Comparison of ENCODE assay signal across 12 cellular contexts in genomic region chr14:102893452-102893851, GRCh38. TPM values are rescaled to one million over a fixed set of nuclear protein-coding genes. Genes with fewer than 3 reads are reported as not detected.
DNase-seq lines count a peak whose midpoint lies in the region; ATAC-seq and TF ChIP-seq lines count a peak whose summit lies in the region.
"Had no signal": no experiment of that assay in that cellular context is flagged by ENCODE, and none has a peak within 500 bp of the region (broad histone marks: within the 10 kb centered on the region; RNA-seq: fewer than 3 reads in every experiment).

No MANE protein-coding gene starts in this region.

- no peaks in the 10 kb centered on the region for H3K9me3 ChIP-seq in fibroblast of lung (ENCODE audit: control insufficient read depth, insufficient read depth, low read depth, low read length)
- H3K9me3 ChIP-seq in effector memory CD4-positive, alpha-beta T cell (ENCODE audit: control insufficient read depth, low read length), result no peaks in the 10 kb centered on the region

- H3K9ac ChIP-seq in fibroblast of lung (ENCODE audit: insufficient read depth, low read length), result no peak overlapping the region

- POLR2A ChIA-PET in naive thymus-derived CD8-positive, alpha-beta T cell (lab: Charles Lee), result no interaction called here

- DNase-seq in stimulated activated naive CD8-positive, alpha-beta T cell treated with anti-CD3 and anti-CD28 coated beads, Interleukin-15, Interleukin-2, amounts not matched to agents 100 U/mL and 50 U/mL, for 24 hours, result no peak
- DNase-seq in fibroblast of lung (ENCODE audit: low read depth in 2 of 2) (peak; percentile 91 to 97), mesenteric fat pad (ENCODE audit: low spot score) (peak; percentile 85), NOMO-1 treated with dmso at 0.1 percent for 144 hours (lab: John Stamatoyannopoulos, UW; ENCODE audit: unreplicated experiment) (no peak), NCI-H2196 (lab: John Stamatoyannopoulos, UW; ENCODE audit: unreplicated experiment) (no peak)
- no peak for DNase-seq in effector memory CD4-positive, alpha-beta T cell
- no peak for DNase-seq in naive thymus-derived CD8-positive, alpha-beta T cell
- DNase-seq: activated gamma-delta T cell treated with Interleukin-2 at 50 U/mL for 16 hours; stimulated activated CD4-positive, alpha-beta T cell treated with anti-CD3 and anti-CD28 coated beads, Interleukin-4, amount 100 ng/mL, for 1 hour; WERI-Rb-1 had no signal

- no peaks in the 10 kb centered on the region for H3K36me3 ChIP-seq in fibroblast of lung (ENCODE audit: control insufficient read depth, insufficient read depth, low read length)
- H3K36me3 ChIP-seq in effector memory CD4-positive, alpha-beta T cell (ENCODE audit: control insufficient read depth, insufficient read depth, low read length), result peaks cover 69% of the 10 kb centered on the region

- TF ChIP-seq CTCF in fibroblast of lung (conservative IDR thresholded peaks at IDR 0.05 in 1 of 2, IDR thresholded peaks at IDR 0.05 in 1 of 2; ENCODE audit: low read depth in 1 of 2, low read length in 2 of 2), result no peak

- H3K27ac Mint-ChIP-seq in stimulated activated naive CD8-positive, alpha-beta T cell treated with anti-CD3 and anti-CD28 coated beads, Interleukin-15, Interleukin-2, amounts not matched to agents 100 ng/mL and 50 ng/mL, for 24 hours, result peak overlapping the region; percentile 36
- H3K27ac Mint-ChIP-seq in naive thymus-derived CD8-positive, alpha-beta T cell, result no peak overlapping the region

- H3K27me3 Mint-ChIP-seq in stimulated activated naive CD8-positive, alpha-beta T cell treated with anti-CD3 and anti-CD28 coated beads, Interleukin-15, Interleukin-2, amounts not matched to agents 100 ng/mL and 50 ng/mL, for 24 hours, result no peaks in the 10 kb centered on the region
- no peaks in the 10 kb centered on the region for H3K27me3 Mint-ChIP-seq in naive thymus-derived CD8-positive, alpha-beta T cell

- peaks cover 81% of the 10 kb centered on the region for H3K36me3 Mint-ChIP-seq in stimulated activated naive CD8-positive, alpha-beta T cell treated with anti-CD3 and anti-CD28 coated beads, Interleukin-15, Interleukin-2, amounts not matched to agents 100 ng/mL and 50 ng/mL, for 24 hours (ENCODE audit: low read depth)
- peaks cover 0 to 75% (median 8%) of the 10 kb centered on the region in 3 donors for H3K36me3 Mint-ChIP-seq in naive thymus-derived CD8-positive, alpha-beta T cell

- peaks cover 2% of the 10 kb centered on the region for H3K4me1 ChIP-seq in fibroblast of lung (ENCODE audit: control insufficient read depth, extremely low read depth, insufficient read depth, low read length)
- H3K4me1 ChIP-seq in effector memory CD4-positive, alpha-beta T cell (ENCODE audit: control insufficient read depth, insufficient read depth, low read length, poor library complexity, severe bottlenecking), result no peaks in the 10 kb centered on the region

- H3K27me3 ChIP-seq in fibroblast of lung (ENCODE audit: control insufficient read depth, insufficient read depth, low read length), result no peaks in the 10 kb centered on the region
- no peaks in the 10 kb centered on the region for H3K27me3 ChIP-seq in effector memory CD4-positive, alpha-beta T cell (replicated peaks; ENCODE audit: control insufficient read depth, insufficient read depth, low read length, poor library complexity, severe bottlenecking)

- peaks cover 14% of the 10 kb centered on the region for H3K4me1 Mint-ChIP-seq in stimulated activated naive CD8-positive, alpha-beta T cell treated with anti-CD3 and anti-CD28 coated beads, Interleukin-15, Interleukin-2, amounts not matched to agents 100 ng/mL and 50 ng/mL, for 24 hours (ENCODE audit: low read depth)
- peaks cover 0 to 8% (median 1%) of the 10 kb centered on the region in 4 donors for H3K4me1 Mint-ChIP-seq in naive thymus-derived CD8-positive, alpha-beta T cell

- H3K4me2 ChIP-seq in fibroblast of lung (ENCODE audit: extremely low read depth, insufficient read depth, low read length), result peak overlapping the region; percentile 17

- ATAC-seq in stimulated activated naive CD8-positive, alpha-beta T cell treated with anti-CD3 and anti-CD28 coated beads, Interleukin-15, Interleukin-2, amounts not matched to agents 100 U/mL and 50 U/mL, for 24 hours, result no peak
- no peak for ATAC-seq in naive thymus-derived CD8-positive, alpha-beta T cell

- no peak overlapping the region for H3K27ac ChIP-seq in fibroblast of lung (ENCODE audit: insufficient read depth, low read length)
- no peak overlapping the region for H3K27ac ChIP-seq in effector memory CD4-positive, alpha-beta T cell (ENCODE audit: insufficient read depth, low read length, poor library complexity, severe bottlenecking)
- H3K27ac ChIP-seq: C4-2B, WERI-Rb-1 had no signal

- H3K4me3 Mint-ChIP-seq in stimulated activated naive CD8-positive, alpha-beta T cell treated with anti-CD3 and anti-CD28 coated beads, Interleukin-15, Interleukin-2, amounts not matched to agents 100 ng/mL and 50 ng/mL, for 24 hours, result no peak overlapping the region
- no peak overlapping the region for H3K4me3 Mint-ChIP-seq in naive thymus-derived CD8-positive, alpha-beta T cell

- H3K4me3 ChIP-seq in fibroblast of lung (replicated peaks in 1 of 4; ENCODE audit: control extremely low read depth in 1 of 4, insufficient read depth in 1 of 4, low read depth in 3 of 4, low read length in 4 of 4), result no peak overlapping the region
- H3K4me3 ChIP-seq in effector memory CD4-positive, alpha-beta T cell (ENCODE audit: insufficient read depth, low read depth, low read length, poor library complexity, severe bottlenecking), result no peak overlapping the region

- H4K20me1 ChIP-seq in fibroblast of lung (ENCODE audit: control insufficient read depth, extremely low read depth, insufficient read depth, low read length), result no peaks in the 10 kb centered on the region

- H3K9me3 Mint-ChIP-seq in stimulated activated naive CD8-positive, alpha-beta T cell treated with anti-CD3 and anti-CD28 coated beads, Interleukin-15, Interleukin-2, amounts not matched to agents 100 ng/mL and 50 ng/mL, for 24 hours, result no peaks in the 10 kb centered on the region
- H3K9me3 Mint-ChIP-seq in naive thymus-derived CD8-positive, alpha-beta T cell, result no peaks in the 10 kb centered on the region

- no peak overlapping the region for H2AFZ ChIP-seq in fibroblast of lung (ENCODE audit: low read length)

- H3K79me2 ChIP-seq in fibroblast of lung (ENCODE audit: control insufficient read depth, insufficient read depth, low read length), result no peaks in the 10 kb centered on the region

RNA-seq across cellular contexts. Expression of gene AMN, which starts 29.0 kb away (rescaled TPM):
- total RNA-seq in fibroblast of lung (under 0.01 TPM in 2 replicates), mesenteric fat pad (1.8 TPM)
- not detected in 2 replicates for polyA plus RNA-seq in fibroblast of lung
- 0.09 TPM in 1 of 2 replicates, not detected in the other for polyA plus RNA-seq in fibroblast of lung (2012)
- not detected in 2 replicates for polyA minus RNA-seq in fibroblast of lung (ENCODE audit: low replicate concordance)
- total RNA-seq in naive thymus-derived CD8-positive, alpha-beta T cell, result 10 to 100 TPM; 15.8 to 20.8 TPM
- 1 to 10 TPM; 2.3 to 5.6 (median 4.1) TPM for polyA plus RNA-seq in naive thymus-derived CD8-positive, alpha-beta T cell

Comparison
In these comparisons a context has a peak if more than half of its experiments do, and no peak if none do; other contexts are left out.
1. DNase-seq: peak in fibroblast of lung (2 of 2) and mesenteric fat pad (single experiment); none in stimulated activated naive CD8-positive, alpha-beta T cell treated with anti-CD3 and anti-CD28 coated beads, Interleukin-15, Interleukin-2, amounts not matched to agents 100 U/mL and 50 U/mL, for 24 hours (single experiment), NOMO-1 treated with dmso at 0.1 percent for 144 hours (single experiment), effector memory CD4-positive, alpha-beta T cell (0 of 3), naive thymus-derived CD8-positive, alpha-beta T cell (0 of 10) and NCI-H2196 (single experiment).